1 cellular context compared by ENCODE assay signal in the genomic region with DNA sequence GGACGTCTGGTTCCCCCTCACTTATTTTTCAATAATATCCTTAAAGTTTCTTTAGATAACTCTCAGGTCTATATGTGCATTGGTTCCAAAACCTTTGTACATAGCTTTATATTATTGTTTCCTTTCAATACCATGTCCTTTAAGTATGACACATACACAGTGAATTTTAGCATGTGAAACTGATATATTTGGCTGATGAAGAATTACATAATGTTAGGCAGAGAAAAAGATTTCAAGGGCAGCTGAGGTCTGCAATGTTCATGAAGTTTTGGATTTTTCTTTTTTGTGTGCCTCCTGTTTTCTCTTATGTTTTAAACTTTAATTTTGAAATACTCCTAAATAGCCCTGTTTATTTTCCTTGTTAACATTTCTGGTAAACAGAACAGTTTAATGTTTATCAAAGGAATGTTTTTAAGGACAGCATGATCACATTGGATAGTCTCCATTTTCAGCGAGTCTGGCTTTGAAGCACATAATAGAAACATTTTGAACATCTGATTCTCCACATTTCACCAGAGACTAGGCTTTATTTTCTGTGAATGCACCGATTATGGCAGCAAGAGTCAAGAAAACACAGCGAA.
TF ChIP-seq lines count a peak whose summit lies in the region.

No MANE protein-coding gene starts in this region.

TF ChIP-seq in K562, 482 proteins besides CTCF, POLR2A, EP300 and RAD21:
- TF ChIP-seq, protein P1, sequence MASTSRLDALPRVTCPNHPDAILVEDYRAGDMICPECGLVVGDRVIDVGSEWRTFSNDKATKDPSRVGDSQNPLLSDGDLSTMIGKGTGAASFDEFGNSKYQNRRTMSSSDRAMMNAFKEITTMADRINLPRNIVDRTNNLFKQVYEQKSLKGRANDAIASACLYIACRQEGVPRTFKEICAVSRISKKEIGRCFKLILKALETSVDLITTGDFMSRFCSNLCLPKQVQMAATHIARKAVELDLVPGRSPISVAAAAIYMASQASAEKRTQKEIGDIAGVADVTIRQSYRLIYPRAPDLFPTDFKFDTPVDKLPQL (IDR thresholded peaks at IDR 0.05; ENCODE audit: extremely low read depth, insufficient read length), result no peak
- no peak for TF ChIP-seq TCFL5 (CRISPR knock-in tag; conservative IDR thresholded peaks at IDR 0.05)
- no peak for TF ChIP-seq TAF15 (IDR thresholded peaks at IDR 0.05; ENCODE audit: low read depth, low read length)
- TF ChIP-seq, protein P2, sequence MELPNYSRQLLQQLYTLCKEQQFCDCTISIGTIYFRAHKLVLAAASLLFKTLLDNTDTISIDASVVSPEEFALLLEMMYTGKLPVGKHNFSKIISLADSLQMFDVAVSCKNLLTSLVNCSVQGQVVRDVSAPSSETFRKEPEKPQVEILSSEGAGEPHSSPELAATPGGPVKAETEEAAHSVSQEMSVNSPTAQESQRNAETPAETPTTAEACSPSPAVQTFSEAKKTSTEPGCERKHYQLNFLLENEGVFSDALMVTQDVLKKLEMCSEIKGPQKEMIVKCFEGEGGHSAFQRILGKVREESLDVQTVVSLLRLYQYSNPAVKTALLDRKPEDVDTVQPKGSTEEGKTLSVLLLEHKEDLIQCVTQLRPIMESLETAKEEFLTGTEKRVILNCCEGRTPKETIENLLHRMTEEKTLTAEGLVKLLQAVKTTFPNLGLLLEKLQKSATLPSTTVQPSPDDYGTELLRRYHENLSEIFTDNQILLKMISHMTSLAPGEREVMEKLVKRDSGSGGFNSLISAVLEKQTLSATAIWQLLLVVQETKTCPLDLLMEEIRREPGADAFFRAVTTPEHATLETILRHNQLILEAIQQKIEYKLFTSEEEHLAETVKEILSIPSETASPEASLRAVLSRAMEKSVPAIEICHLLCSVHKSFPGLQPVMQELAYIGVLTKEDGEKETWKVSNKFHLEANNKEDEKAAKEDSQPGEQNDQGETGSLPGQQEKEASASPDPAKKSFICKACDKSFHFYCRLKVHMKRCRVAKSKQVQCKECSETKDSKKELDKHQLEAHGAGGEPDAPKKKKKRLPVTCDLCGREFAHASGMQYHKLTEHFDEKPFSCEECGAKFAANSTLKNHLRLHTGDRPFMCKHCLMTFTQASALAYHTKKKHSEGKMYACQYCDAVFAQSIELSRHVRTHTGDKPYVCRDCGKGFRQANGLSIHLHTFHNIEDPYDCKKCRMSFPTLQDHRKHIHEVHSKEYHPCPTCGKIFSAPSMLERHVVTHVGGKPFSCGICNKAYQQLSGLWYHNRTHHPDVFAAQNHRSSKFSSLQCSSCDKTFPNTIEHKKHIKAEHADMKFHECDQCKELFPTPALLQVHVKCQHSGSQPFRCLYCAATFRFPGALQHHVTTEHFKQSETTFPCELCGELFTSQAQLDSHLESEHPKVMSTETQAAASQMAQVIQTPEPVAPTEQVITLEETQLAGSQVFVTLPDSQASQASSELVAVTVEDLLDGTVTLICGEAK (IDR thresholded peaks at IDR 0.05), result no peak
- TF ChIP-seq, protein P2 (CRISPR knock-in tag; IDR thresholded peaks at IDR 0.05), result no peak
- TF ChIP-seq, protein P3, sequence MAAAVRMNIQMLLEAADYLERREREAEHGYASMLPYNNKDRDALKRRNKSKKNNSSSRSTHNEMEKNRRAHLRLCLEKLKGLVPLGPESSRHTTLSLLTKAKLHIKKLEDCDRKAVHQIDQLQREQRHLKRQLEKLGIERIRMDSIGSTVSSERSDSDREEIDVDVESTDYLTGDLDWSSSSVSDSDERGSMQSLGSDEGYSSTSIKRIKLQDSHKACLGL (CRISPR knock-in tag; IDR thresholded peaks at IDR 0.05; ENCODE audit: borderline replicate concordance, poor library complexity, severe bottlenecking), result no peak
- TF ChIP-seq HEY1 (CRISPR knock-in tag; IDR thresholded peaks at IDR 0.05; ENCODE audit: borderline replicate concordance), result no peak
- TF ChIP-seq, protein P4, sequence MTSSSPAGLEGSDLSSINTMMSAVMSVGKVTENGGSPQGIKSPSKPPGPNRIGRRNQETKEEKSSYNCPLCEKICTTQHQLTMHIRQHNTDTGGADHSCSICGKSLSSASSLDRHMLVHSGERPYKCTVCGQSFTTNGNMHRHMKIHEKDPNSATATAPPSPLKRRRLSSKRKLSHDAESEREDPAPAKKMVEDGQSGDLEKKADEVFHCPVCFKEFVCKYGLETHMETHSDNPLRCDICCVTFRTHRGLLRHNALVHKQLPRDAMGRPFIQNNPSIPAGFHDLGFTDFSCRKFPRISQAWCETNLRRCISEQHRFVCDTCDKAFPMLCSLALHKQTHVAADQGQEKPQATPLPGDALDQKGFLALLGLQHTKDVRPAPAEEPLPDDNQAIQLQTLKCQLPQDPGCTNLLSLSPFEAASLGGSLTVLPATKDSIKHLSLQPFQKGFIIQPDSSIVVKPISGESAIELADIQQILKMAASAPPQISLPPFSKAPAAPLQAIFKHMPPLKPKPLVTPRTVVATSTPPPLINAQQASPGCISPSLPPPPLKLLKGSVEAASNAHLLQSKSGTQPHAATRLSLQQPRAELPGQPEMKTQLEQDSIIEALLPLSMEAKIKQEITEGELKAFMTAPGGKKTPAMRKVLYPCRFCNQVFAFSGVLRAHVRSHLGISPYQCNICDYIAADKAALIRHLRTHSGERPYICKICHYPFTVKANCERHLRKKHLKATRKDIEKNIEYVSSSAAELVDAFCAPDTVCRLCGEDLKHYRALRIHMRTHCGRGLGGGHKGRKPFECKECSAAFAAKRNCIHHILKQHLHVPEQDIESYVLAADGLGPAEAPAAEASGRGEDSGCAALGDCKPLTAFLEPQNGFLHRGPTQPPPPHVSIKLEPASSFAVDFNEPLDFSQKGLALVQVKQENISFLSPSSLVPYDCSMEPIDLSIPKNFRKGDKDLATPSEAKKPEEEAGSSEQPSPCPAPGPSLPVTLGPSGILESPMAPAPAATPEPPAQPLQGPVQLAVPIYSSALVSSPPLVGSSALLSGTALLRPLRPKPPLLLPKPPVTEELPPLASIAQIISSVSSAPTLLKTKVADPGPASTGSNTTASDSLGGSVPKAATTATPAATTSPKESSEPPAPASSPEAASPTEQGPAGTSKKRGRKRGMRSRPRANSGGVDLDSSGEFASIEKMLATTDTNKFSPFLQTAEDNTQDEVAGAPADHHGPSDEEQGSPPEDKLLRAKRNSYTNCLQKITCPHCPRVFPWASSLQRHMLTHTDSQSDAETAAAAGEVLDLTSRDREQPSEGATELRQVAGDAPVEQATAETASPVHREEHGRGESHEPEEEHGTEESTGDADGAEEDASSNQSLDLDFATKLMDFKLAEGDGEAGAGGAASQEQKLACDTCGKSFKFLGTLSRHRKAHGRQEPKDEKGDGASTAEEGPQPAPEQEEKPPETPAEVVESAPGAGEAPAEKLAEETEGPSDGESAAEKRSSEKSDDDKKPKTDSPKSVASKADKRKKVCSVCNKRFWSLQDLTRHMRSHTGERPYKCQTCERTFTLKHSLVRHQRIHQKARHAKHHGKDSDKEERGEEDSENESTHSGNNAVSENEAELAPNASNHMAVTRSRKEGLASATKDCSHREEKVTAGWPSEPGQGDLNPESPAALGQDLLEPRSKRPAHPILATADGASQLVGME (CRISPR knock-in tag; IDR thresholded peaks at IDR 0.05), result no peak
- TF ChIP-seq, protein P5, sequence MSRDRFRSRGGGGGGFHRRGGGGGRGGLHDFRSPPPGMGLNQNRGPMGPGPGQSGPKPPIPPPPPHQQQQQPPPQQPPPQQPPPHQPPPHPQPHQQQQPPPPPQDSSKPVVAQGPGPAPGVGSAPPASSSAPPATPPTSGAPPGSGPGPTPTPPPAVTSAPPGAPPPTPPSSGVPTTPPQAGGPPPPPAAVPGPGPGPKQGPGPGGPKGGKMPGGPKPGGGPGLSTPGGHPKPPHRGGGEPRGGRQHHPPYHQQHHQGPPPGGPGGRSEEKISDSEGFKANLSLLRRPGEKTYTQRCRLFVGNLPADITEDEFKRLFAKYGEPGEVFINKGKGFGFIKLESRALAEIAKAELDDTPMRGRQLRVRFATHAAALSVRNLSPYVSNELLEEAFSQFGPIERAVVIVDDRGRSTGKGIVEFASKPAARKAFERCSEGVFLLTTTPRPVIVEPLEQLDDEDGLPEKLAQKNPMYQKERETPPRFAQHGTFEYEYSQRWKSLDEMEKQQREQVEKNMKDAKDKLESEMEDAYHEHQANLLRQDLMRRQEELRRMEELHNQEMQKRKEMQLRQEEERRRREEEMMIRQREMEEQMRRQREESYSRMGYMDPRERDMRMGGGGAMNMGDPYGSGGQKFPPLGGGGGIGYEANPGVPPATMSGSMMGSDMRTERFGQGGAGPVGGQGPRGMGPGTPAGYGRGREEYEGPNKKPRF (IDR thresholded peaks at IDR 0.05; ENCODE audit: low read depth, low read length), result no peak
- no peak for TF ChIP-seq BRD9 (IDR thresholded peaks at IDR 0.05; ENCODE audit: low read depth, partially characterized antibody)
- TF ChIP-seq CAMTA2 (CRISPR knock-in tag; conservative IDR thresholded peaks at IDR 0.05), result no peak
- TF ChIP-seq NEUROD1 (IDR thresholded peaks at IDR 0.05; ENCODE audit: borderline replicate concordance, low read depth, low read length, partially characterized antibody), result no peak
- no peak for TF ChIP-seq PCBP2 (IDR thresholded peaks at IDR 0.05; ENCODE audit: low read depth, low read length, poor library complexity, severe bottlenecking)
- TF ChIP-seq, protein P6, sequence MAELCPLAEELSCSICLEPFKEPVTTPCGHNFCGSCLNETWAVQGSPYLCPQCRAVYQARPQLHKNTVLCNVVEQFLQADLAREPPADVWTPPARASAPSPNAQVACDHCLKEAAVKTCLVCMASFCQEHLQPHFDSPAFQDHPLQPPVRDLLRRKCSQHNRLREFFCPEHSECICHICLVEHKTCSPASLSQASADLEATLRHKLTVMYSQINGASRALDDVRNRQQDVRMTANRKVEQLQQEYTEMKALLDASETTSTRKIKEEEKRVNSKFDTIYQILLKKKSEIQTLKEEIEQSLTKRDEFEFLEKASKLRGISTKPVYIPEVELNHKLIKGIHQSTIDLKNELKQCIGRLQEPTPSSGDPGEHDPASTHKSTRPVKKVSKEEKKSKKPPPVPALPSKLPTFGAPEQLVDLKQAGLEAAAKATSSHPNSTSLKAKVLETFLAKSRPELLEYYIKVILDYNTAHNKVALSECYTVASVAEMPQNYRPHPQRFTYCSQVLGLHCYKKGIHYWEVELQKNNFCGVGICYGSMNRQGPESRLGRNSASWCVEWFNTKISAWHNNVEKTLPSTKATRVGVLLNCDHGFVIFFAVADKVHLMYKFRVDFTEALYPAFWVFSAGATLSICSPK (IDR thresholded peaks at IDR 0.05; ENCODE audit: borderline replicate concordance), result no peak
